Comparison of ENCODE assay signal across 8 cellular contexts in the genomic region with DNA sequence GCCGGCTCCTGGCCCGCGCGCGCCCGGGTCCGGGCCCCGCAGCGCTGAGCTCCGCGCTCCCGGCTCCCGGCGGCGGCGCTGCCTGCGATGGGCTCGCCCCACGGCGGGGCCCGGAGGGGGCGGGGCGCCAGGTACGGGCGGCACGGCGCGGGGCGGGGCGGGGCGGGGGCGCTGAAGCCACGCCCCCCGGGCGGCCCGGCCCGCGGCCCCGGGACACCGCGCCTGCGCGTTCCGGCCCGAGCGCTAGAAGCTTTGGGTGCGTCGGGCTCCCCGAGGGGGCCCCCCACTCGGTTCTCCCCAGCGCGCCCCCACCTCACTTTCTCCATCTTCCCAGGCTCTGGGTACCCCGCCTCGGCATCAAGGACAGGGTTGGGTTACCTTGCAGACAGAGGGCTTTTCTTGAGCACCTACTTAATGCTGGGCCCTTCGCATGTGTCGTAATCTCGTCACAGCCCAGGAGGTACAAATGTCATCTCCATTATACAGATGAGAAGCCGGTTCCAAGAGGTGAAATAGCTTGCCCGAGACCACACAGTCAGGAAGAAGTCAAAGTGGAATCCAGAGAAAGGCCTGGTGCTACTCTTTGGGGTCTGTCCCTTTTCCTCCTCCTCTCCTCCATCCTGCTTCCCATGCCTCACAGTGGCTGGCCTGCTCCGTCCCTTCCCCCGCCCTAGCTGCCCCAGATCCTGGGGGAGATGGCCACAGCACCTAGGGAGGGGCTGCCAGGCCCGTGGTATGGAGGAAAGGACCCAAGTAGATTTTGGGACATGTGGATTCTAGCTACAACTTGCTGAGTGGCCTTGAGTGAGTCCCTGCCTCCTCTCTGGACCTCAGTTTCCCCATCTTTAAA. TPM values are rescaled to one million over a fixed set of nuclear protein-coding genes. Genes with fewer than 3 reads are reported as not detected.
DNase-seq lines count a peak whose midpoint lies in the region; ATAC-seq and TF ChIP-seq lines count a peak whose summit lies in the region.

No MANE protein-coding gene starts in this region.

- H3K4me3 ChIP-seq in fibroblast of villous mesenchyme (ENCODE audit: low read depth, low read length) (peak overlapping the region; percentile 33), skeletal muscle cell (ENCODE audit: low read depth, low read length) (peak overlapping the region; percentile 40)

- no peak for ATAC-seq in HG02678 (IDR thresholded peaks at IDR 0.05; ENCODE audit: unreplicated experiment)

- no peak for TF ChIP-seq CTCF in fibroblast of villous mesenchyme (IDR thresholded peaks at IDR 0.05; ENCODE audit: insufficient read depth, low read depth, low read length)

- peak; percentile 11 for DNase-seq in activated CD4-positive, CD25-positive, alpha-beta regulatory T cell treated with anti-CD3 and anti-CD28 coated beads, Interleukin-2, amount 50 U/mL, for 16 hours (ENCODE audit: low read depth, low spot score)
- DNase-seq in activated CD4-positive, CD25-positive, alpha-beta regulatory T cell (lab: John Stamatoyannopoulos, UW) = no peak
- DNase-seq in activated CD8-positive, alpha-beta memory T cell treated with anti-CD3 and anti-CD28 coated beads, Interleukin-2, amount 50 U/mL, for 4 hours = peak; percentile 43
- DNase-seq in fibroblast of villous mesenchyme (ENCODE audit: low read depth) (no peak), skeletal muscle cell (ENCODE audit: low read depth) (no peak), NOMO-1 treated with dmso at 0.1 percent for 144 hours (lab: John Stamatoyannopoulos, UW; ENCODE audit: unreplicated experiment) (no peak), NK-92 (lab: John Stamatoyannopoulos, UW; ENCODE audit: unreplicated experiment) (no peak)

RNA-seq across cellular contexts. Expression of a gene that starts 46.5 kb away (rescaled TPM):
- total RNA-seq in fibroblast of villous mesenchyme = under 0.01 TPM in 1 of 2 replicates, not detected in the other

Comparison
In these comparisons a context has a peak if more than half of its experiments do, and no peak if none do; other contexts are left out.
1. DNase-seq: peak in activated CD4-positive, CD25-positive, alpha-beta regulatory T cell treated with anti-CD3 and anti-CD28 coated beads, Interleukin-2, amount 50 U/mL, for 16 hours (single experiment) and activated CD8-positive, alpha-beta memory T cell treated with anti-CD3 and anti-CD28 coated beads, Interleukin-2, amount 50 U/mL, for 4 hours (single experiment); none in activated CD4-positive, CD25-positive, alpha-beta regulatory T cell (0 of 4), fibroblast of villous mesenchyme (single experiment), skeletal muscle cell (single experiment), NOMO-1 treated with dmso at 0.1 percent for 144 hours (single experiment) and NK-92 (single experiment).